Comparison of ENCODE assay signal across 20 cellular contexts in the genomic region with DNA sequence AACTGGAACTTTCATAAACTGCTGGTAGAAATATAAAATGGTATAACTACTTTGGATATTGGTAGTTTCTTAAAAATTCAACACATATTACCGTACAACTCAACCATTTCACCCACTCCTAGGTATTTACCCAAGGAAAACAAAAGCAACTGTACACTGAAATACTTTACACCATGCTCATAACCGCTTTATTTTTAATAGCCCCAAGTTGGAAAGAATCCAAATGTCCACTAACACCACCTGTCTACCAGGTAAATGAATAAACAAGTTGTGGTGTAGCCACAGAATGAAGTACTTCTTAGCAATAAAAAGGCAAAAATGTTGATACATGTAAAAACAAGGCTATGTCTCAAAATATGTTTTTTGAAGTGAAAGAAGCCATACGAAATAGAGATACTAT.
DNase-seq lines count a peak whose midpoint lies in the region; ATAC-seq and TF ChIP-seq lines count a peak whose summit lies in the region.
"Had no signal": no experiment of that assay in that cellular context is flagged by ENCODE, and none has a peak within 500 bp of the region (broad histone marks: within the 10 kb centered on the region; RNA-seq: fewer than 3 reads in every experiment).

No MANE protein-coding gene starts in this region.

- peak; percentile 22 for DNase-seq in DMS79 (lab: John Stamatoyannopoulos, UW)
- DNase-seq in NCI-H2029 treated with DMSO at 0.1 percent for 48 hours (lab: John Stamatoyannopoulos, UW), result peak; percentile 86
- DNase-seq in NCI-H69 (lab: John Stamatoyannopoulos, UW), result peak; percentile 62
- peak; percentile 75 for DNase-seq in epithelial cell of esophagus (ENCODE audit: low read depth)
- DNase-seq in globus pallidus (ENCODE audit: low spot score), result no peak
- DNase-seq in activated CD4-positive, alpha-beta T cell treated with anti-CD3 and anti-CD28 coated beads, Interleukin-2, amount 50 U/mL, for 1 hour, result no peak
- DNase-seq: activated CD4-positive, alpha-beta T cell treated with anti-CD3 and anti-CD28 coated beads for 48 hours; activated effector memory CD4-positive, alpha-beta T cell treated with Interleukin-2 at 50 U/mL for 16 hours; CD4-positive, alpha-beta T cell; gastrocnemius medialis; GOT3; left cardiac atrium; natural killer cell; NCI-H1930; ovary; sigmoid colon; stimulated activated naive CD8-positive, alpha-beta T cell treated with anti-CD3 and anti-CD28 coated beads, Interleukin-15, Interleukin-2, amounts not matched to agents 100 U/mL and 50 U/mL, for 24 hours had no signal

- ATAC-seq in HG02759 (IDR thresholded peaks at IDR 0.05; ENCODE audit: unreplicated experiment), result no peak
- ATAC-seq: gastrocnemius medialis; left cardiac atrium; natural killer cell; Right ventricle myocardium inferior; stimulated activated naive CD8-positive, alpha-beta T cell treated with anti-CD3 and anti-CD28 coated beads, Interleukin-15, Interleukin-2, amounts not matched to agents 100 U/mL and 50 U/mL, for 24 hours had no signal

- no peak for TF ChIP-seq CTCF in epithelial cell of esophagus (IDR thresholded peaks at IDR 0.05; ENCODE audit: insufficient read depth, low read depth, low read length, missing control alignments)

- H3K4me3 ChIP-seq in epithelial cell of esophagus (ENCODE audit: low read length), result no peak overlapping the region
- H3K4me3 ChIP-seq: gastrocnemius medialis, ovary, sigmoid colon, tibial nerve had no signal

Comparison
In these comparisons a context has a peak if more than half of its experiments do, and no peak if none do; other contexts are left out.
1. DNase-seq: peak in DMS79 (single experiment), NCI-H2029 treated with DMSO at 0.1 percent for 48 hours (single experiment), NCI-H69 (single experiment) and epithelial cell of esophagus (single experiment); none in globus pallidus (single experiment) and activated CD4-positive, alpha-beta T cell treated with anti-CD3 and anti-CD28 coated beads, Interleukin-2, amount 50 U/mL, for 1 hour (single experiment).